Comparison of ENCODE assay signal across 20 cellular contexts in genomic region chr15:71678191-71678590, GRCh38.
DNase-seq lines count a peak whose midpoint lies in the region; ATAC-seq and TF ChIP-seq lines count a peak whose summit lies in the region.
"Had no signal": no experiment of that assay in that cellular context is flagged by ENCODE, and none has a peak within 500 bp of the region (broad histone marks: within the 10 kb centered on the region; RNA-seq: fewer than 3 reads in every experiment).

No MANE protein-coding gene starts in this region.

- no peak for TF ChIP-seq EP300 in SK-N-SH (IDR thresholded peaks at IDR 0.05; ENCODE audit: borderline replicate concordance in 1 of 2, low read depth in 1 of 2, low read length in 1 of 2)

- no peak for DNase-seq in SK-N-SH
- no peak for DNase-seq in activated effector memory CD4-positive, alpha-beta T cell treated with anti-CD3 and anti-CD28 coated beads, Interleukin-2, amount 50 U/mL, for 16 hours
- DNase-seq in NCI-H774 (lab: John Stamatoyannopoulos, UW): no peak
- no peak for DNase-seq in GM10248 (ENCODE audit: extremely low spot score)
- DNase-seq: 8988T; activated CD4-positive, CD25-positive, alpha-beta regulatory T cell treated with anti-CD3 and anti-CD28 coated beads, Interleukin-2, amount 50 U/mL, for 72 hours; activated naive CD8-positive, alpha-beta T cell treated with anti-CD3 and anti-CD28 coated beads, Interleukin-2, amount 50 U/mL, for 24 hours; effector memory CD8-positive, alpha-beta T cell; head of caudate nucleus; KG1; NCI-H1092; NCI-H2107; pancreas; stimulated activated CD4-positive, alpha-beta T cell treated with anti-CD3 and anti-CD28 coated beads, Interleukin-4, amount 100 ng/mL, for 24 hours had no signal

- H4K20me1 ChIP-seq in SK-N-SH (ENCODE audit: insufficient read depth): no peaks in the 10 kb centered on the region

- TF ChIP-seq CTCF in SK-N-SH (IDR thresholded peaks at IDR 0.05): no peak
- TF ChIP-seq CTCF in HEK293 (tag by site-specific recombination; IDR thresholded peaks at IDR 0.05): no peak
- TF ChIP-seq CTCF in GM10248 (IDR thresholded peaks at IDR 0.05; ENCODE audit: control extremely low read depth, extremely low read depth, low read depth, missing control alignments): no peak

- H3K4me2 ChIP-seq in SK-N-SH: no peak overlapping the region

- 42% methylated on average over 2 of the region's 2 CpGs for WGBS in SK-N-SH (ENCODE audit: low lambda C conversion rate)

- ATAC-seq in SK-N-SH treated with all-trans-retinoic acid at 6 μM for 48 hours: no peak
- ATAC-seq: activated naive CD8-positive, alpha-beta T cell treated with anti-CD3 and anti-CD28 coated beads, Interleukin-2, amount 50 U/mL, for 24 hours; effector memory CD8-positive, alpha-beta T cell; pancreas had no signal

- H3F3A ChIP-seq in SK-N-SH (replicated peaks; ENCODE audit: insufficient read depth): peaks cover 31% of the 10 kb centered on the region

- H3K9me2 ChIP-seq in SK-N-SH: no peaks in the 10 kb centered on the region

- CTCF ChIA-PET in SK-N-SH (lab: Yijun Ruan, JAX) (interaction anchor here (0.6 to 1.9 kb wide), 5 partner anchors 10 to 649 kb away, joined by 3 to 6 read pairs (median 4); no protein-coding TSS in a partner anchor), HEK293 (lab: Yijun Ruan, JAX) (interaction anchor here (0.7 to 1.9 kb wide), 8 partner anchors 11 to 127 kb away, joined by 3 to 7 read pairs (median 4); no protein-coding TSS in a partner anchor), GM10248 (lab: Yijun Ruan, JAX) (interaction anchor here (1.0 to 1.5 kb wide), 3 partner anchors 10 to 234 kb away, joined by 3 to 4 read pairs (median 3); no protein-coding TSS in a partner anchor)

- H3K9me3 ChIP-seq in SK-N-SH: no peaks in the 10 kb centered on the region
- H3K9me3 ChIP-seq in HEK293 (ENCODE audit: control insufficient read depth, insufficient read depth, low read depth, low read length): no peaks in the 10 kb centered on the region
- H3K9me3 ChIP-seq: pancreas had no signal

- no peak for TF ChIP-seq RAD21 in SK-N-SH (IDR thresholded peaks at IDR 0.05; ENCODE audit: low read length)

- H3K4me3 ChIP-seq in SK-N-SH (ENCODE audit: low read depth in 2 of 2, low read length in 1 of 2) (no peak overlapping the region), HEK293 (ENCODE audit: low read depth, low read length) (no peak overlapping the region), rectal smooth muscle tissue (ENCODE audit: low read length) (no peak overlapping the region)
- H3K4me3 ChIP-seq: cardiac muscle cell, pancreas, skin epidermis had no signal

- H3K9ac ChIP-seq in SK-N-SH (no peak overlapping the region), rectal smooth muscle tissue (ENCODE audit: low read length) (no peak overlapping the region)

- no peak overlapping the region for H2AFZ ChIP-seq in SK-N-SH (ENCODE audit: low read depth)

- H3K27ac ChIP-seq in SK-N-SH (ENCODE audit: low read depth in 2 of 2, low read length in 1 of 2): peak overlapping the region; percentile 56 to 87; a peak in 3 of 4 replicates
- H3K27ac ChIP-seq in HEK293 (ENCODE audit: extremely low read depth, low read depth, low read length): no peak overlapping the region
- H3K27ac ChIP-seq in angular gyrus (ENCODE audit: low read depth, low read length): peak overlapping the region; percentile 49
- H3K27ac ChIP-seq in rectal smooth muscle tissue (ENCODE audit: low read depth, low read length): peak overlapping the region; percentile 9
- H3K27ac ChIP-seq: cardiac muscle cell, pancreas had no signal

- H3K27me3 ChIP-seq in SK-N-SH (ENCODE audit: insufficient read depth): no peaks in the 10 kb centered on the region
- H3K27me3 ChIP-seq in rectal smooth muscle tissue (ENCODE audit: control insufficient read depth, insufficient read depth, low read length): no peaks in the 10 kb centered on the region
- H3K27me3 ChIP-seq: cardiac muscle cell, pancreas had no signal

- no peaks in the 10 kb centered on the region for H3K36me3 ChIP-seq in SK-N-SH (replicated peaks in 1 of 2; ENCODE audit: control insufficient read depth in 1 of 2, insufficient read depth in 2 of 2, low read length in 1 of 2)
- H3K36me3 ChIP-seq in HEK293 (ENCODE audit: control insufficient read depth in 2 of 2, insufficient read depth in 1 of 2, low read length in 2 of 2): no peaks in the 10 kb centered on the region
- no peaks in the 10 kb centered on the region for H3K36me3 ChIP-seq in rectal smooth muscle tissue (ENCODE audit: control insufficient read depth, insufficient read depth, low read length)
- H3K36me3 ChIP-seq: cardiac muscle cell, pancreas had no signal

- H3K4me1 ChIP-seq in SK-N-SH (ENCODE audit: control insufficient read depth in 1 of 2, insufficient read depth in 2 of 2, low read depth in 1 of 2, low read length in 1 of 2) (peaks cover 7 to 32% of the 10 kb centered on the region in 2 experiments; a peak in 3 of 4 replicates), HEK293 (ENCODE audit: control insufficient read depth, insufficient read depth, low read length) (peaks cover 21% of the 10 kb centered on the region), rectal smooth muscle tissue (ENCODE audit: control insufficient read depth, insufficient read depth, low read length) (peaks cover 6% of the 10 kb centered on the region)
- H3K4me1 ChIP-seq: pancreas had no signal

- POLR2A ChIA-PET in SK-N-SH (lab: Yijun Ruan, JAX): no interaction called here
- POLR2A ChIA-PET in HEK293 (lab: Yijun Ruan, JAX): no interaction called here
- POLR2A ChIA-PET in GM10248 (lab: Yijun Ruan, JAX): no interaction called here

- peaks cover 5% of the 10 kb centered on the region; the same call in 1 of the 2 replicates for H3K79me2 ChIP-seq in SK-N-SH (ENCODE audit: insufficient read depth)

TF ChIP-seq in SK-N-SH, 30 proteins besides CTCF, POLR2A, EP300 and RAD21 (continues in another document):
- no peak for TF ChIP-seq TAF1 (IDR thresholded peaks at IDR 0.05; ENCODE audit: borderline replicate concordance, low read depth, low read length)
- TF ChIP-seq TCF12 (IDR thresholded peaks at IDR 0.05): no peak
- TF ChIP-seq FOXJ3 (CRISPR knock-in tag; IDR thresholded peaks at IDR 0.05): no peak
- no peak for TF ChIP-seq TEAD4 (IDR thresholded peaks at IDR 0.05; ENCODE audit: borderline replicate concordance, insufficient read depth)
- TF ChIP-seq SIN3A (IDR thresholded peaks at IDR 0.05; ENCODE audit: borderline replicate concordance, low read depth, low read length): no peak
- no peak for TF ChIP-seq JUND (IDR thresholded peaks at IDR 0.05)
- no peak for TF ChIP-seq GATA2 (CRISPR knock-in tag; IDR thresholded peaks at IDR 0.05)
- no peak for TF ChIP-seq EZH2phosphoT487 (IDR thresholded peaks at IDR 0.05; ENCODE audit: borderline replicate concordance, low read depth)
- TF ChIP-seq RFX5 (IDR thresholded peaks at IDR 0.05; ENCODE audit: low read length): no peak
- TF ChIP-seq YY1 (IDR thresholded peaks at IDR 0.05; ENCODE audit: low read depth): no peak

TF ChIP-seq in SK-N-SH treated with all-trans-retinoic acid at 6 μM for 48 hours, 23 proteins besides CTCF, POLR2A, EP300 and RAD21 (continues in another document):
- TF ChIP-seq ZC3H10 (CRISPR knock-in tag; IDR thresholded peaks at IDR 0.05) (no peak), GLIS3 (CRISPR knock-in tag; IDR thresholded peaks at IDR 0.05) (no peak), TOX (CRISPR knock-in tag; IDR thresholded peaks at IDR 0.05; ENCODE audit: borderline replicate concordance) (no peak), BACH2 (CRISPR knock-in tag; IDR thresholded peaks at IDR 0.05; ENCODE audit: borderline replicate concordance) (no peak)

TF ChIP-seq in HEK293, 187 proteins besides CTCF, POLR2A, EP300 and RAD21:
- no peak for TF ChIP-seq ZNF221 (tag by site-specific recombination; IDR thresholded peaks at IDR 0.05; ENCODE audit: borderline replicate concordance)
- TF ChIP-seq ZNF2 (tag by site-specific recombination; IDR thresholded peaks at IDR 0.05): no peak
- TF ChIP-seq YY2 (tag by site-specific recombination; IDR thresholded peaks at IDR 0.05): no peak
- TF ChIP-seq PRDM1 (tag by site-specific recombination; IDR thresholded peaks at IDR 0.05): peak; percentile 25; the same call in 1 of the 2 replicates
- TF ChIP-seq ZNF423 (tag by site-specific recombination; IDR thresholded peaks at IDR 0.05): no peak
- no peak for TF ChIP-seq ZNF184 (tag by site-specific recombination; IDR thresholded peaks at IDR 0.05)
- TF ChIP-seq RBAK (tag by site-specific recombination; IDR thresholded peaks at IDR 0.05): no peak
TF ChIP-seq in HEK293: peak in this region for 1.
